ENCODE assay signal across 8 cellular contexts in the genomic region with DNA sequence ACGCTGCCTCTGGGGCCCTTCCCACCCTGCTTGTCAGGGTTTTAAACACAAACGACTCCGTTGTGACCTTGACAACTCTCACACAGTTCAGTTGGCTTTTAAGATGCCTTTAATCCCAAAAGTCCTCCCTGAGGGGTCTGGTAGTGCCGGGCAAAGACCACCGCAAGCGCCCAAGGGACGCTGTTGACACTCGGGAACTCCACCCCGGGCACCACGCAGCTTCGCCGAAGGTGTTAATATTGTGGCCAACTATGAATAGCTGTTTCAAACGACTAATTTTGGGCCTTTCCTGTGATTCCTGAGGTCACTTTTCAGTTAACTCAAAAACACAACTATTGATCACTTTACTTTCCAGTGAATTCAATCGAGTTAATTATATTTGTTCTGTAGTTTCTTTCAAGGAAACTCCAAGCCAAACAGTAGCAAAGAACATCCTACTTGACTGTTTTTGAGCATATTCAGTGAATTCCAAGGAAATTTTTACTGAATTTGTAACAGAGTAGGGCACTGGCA. TPM values are rescaled to one million over a fixed set of nuclear protein-coding genes. Genes with fewer than 3 reads are reported as not detected.
DNase-seq lines count a peak whose midpoint lies in the region; ATAC-seq and TF ChIP-seq lines count a peak whose summit lies in the region.

No MANE protein-coding gene starts in this region.

- H3K27ac Mint-ChIP-seq in activated CD8-positive, alpha-beta memory T cell treated with anti-CD3 and anti-CD28 coated beads, Interleukin-2, amount 10 ng/mL, durations not matched to agents 7 days and 5 days = peak overlapping the region; percentile 86

- intact Hi-C loops in body of pancreas (cut with DNase I) = no loop called here
- intact Hi-C loops in lower leg skin (cut with DNase I; ENCODE audit: low total_unique reads) = no loop called here
- intact Hi-C loops in tibial artery (cut with DNase I; ENCODE audit: low total_unique reads) = no loop called here

- DNase-seq in activated CD8-positive, alpha-beta memory T cell treated with anti-CD3 and anti-CD28 coated beads, Interleukin-2, amount 10 ng/mL, durations not matched to agents 7 days and 5 days = no peak
- no peak for DNase-seq in activated CD8-positive, alpha-beta memory T cell treated with anti-CD3 and anti-CD28 coated beads for 24 hours
- no peak for DNase-seq in body of pancreas
- no peak for DNase-seq in lower leg skin (ENCODE audit: low spot score in 2 of 2)
- DNase-seq in tibial artery = no peak
- DNase-seq in NCI-H226 = no peak
- DNase-seq in midbrain (lab: John Stamatoyannopoulos, UW) = no peak

- 0 to 2% methylated on average over 13 to 14 of the region's 14 CpGs for WGBS in body of pancreas, 2 donors
- 1 to 2% methylated on average over 14 of the region's 14 CpGs for WGBS in lower leg skin, 2 donors

- ATAC-seq in activated CD8-positive, alpha-beta memory T cell treated with anti-CD3 and anti-CD28 coated beads, Interleukin-2, amount 10 ng/mL, durations not matched to agents 7 days and 5 days = no peak
- ATAC-seq in body of pancreas (no peak), HG02588 (IDR thresholded peaks at IDR 0.05; ENCODE audit: unreplicated experiment) (no peak)

- H3K27me3 ChIP-seq in body of pancreas = no peaks in the 10 kb centered on the region
- no peaks in the 10 kb centered on the region for H3K27me3 ChIP-seq in tibial artery

- no peaks in the 10 kb centered on the region for H3K9me3 ChIP-seq in body of pancreas
- no peaks in the 10 kb centered on the region for H3K9me3 ChIP-seq in tibial artery

- peaks cover 26% of the 10 kb centered on the region for H3K4me1 Mint-ChIP-seq in activated CD8-positive, alpha-beta memory T cell treated with anti-CD3 and anti-CD28 coated beads, Interleukin-2, amount 10 ng/mL, durations not matched to agents 7 days and 5 days

- H3K36me3 ChIP-seq in body of pancreas (replicated peaks in 1 of 2; ENCODE audit: insufficient read depth in 1 of 2, low read depth in 2 of 2) (no peaks in the 10 kb centered on the region), tibial artery (peaks cover 0 to 6% (median 0%) of the 10 kb centered on the region in 3 donors)

- H3K27ac ChIP-seq in body of pancreas (peak overlapping the region; percentile 98 to 100 (median 100)), tibial artery (peak overlapping the region; percentile 95 to 100)

- TF ChIP-seq POLR2A in body of pancreas (IDR thresholded peaks at IDR 0.05) (no peak), lower leg skin (IDR thresholded peaks at IDR 0.05) (no peak)

- peak overlapping the region; percentile 88 for H3K4me3 Mint-ChIP-seq in activated CD8-positive, alpha-beta memory T cell treated with anti-CD3 and anti-CD28 coated beads, Interleukin-2, amount 10 ng/mL, durations not matched to agents 7 days and 5 days

- TF ChIP-seq CTCF in body of pancreas (IDR thresholded peaks at IDR 0.05) (no peak), lower leg skin (IDR thresholded peaks at IDR 0.05) (no peak), tibial artery (IDR thresholded peaks at IDR 0.05) (no peak)

- H3K4me1 ChIP-seq in body of pancreas = peaks cover 20% of the 10 kb centered on the region
- H3K4me1 ChIP-seq in tibial artery = peaks cover 0 to 29% (median 12%) of the 10 kb centered on the region in 4 donors

- no peaks in the 10 kb centered on the region for H3K9me3 Mint-ChIP-seq in activated CD8-positive, alpha-beta memory T cell treated with anti-CD3 and anti-CD28 coated beads, Interleukin-2, amount 10 ng/mL, durations not matched to agents 7 days and 5 days (ENCODE audit: low read depth)

- CTCF ChIA-PET in activated CD8-positive, alpha-beta memory T cell treated with anti-CD3 and anti-CD28 coated beads, Interleukin-2, amount 10 ng/mL, durations not matched to agents 7 days and 5 days (lab: Charles Lee) = interaction anchor here (0.7 to 1.8 kb wide), 4 partner anchors 12 to 147 kb away, joined by 4 to 5 read pairs (median 4); a partner anchor contains a TSS

- H3K36me3 Mint-ChIP-seq in activated CD8-positive, alpha-beta memory T cell treated with anti-CD3 and anti-CD28 coated beads, Interleukin-2, amount 10 ng/mL, durations not matched to agents 7 days and 5 days = peaks cover 18% of the 10 kb centered on the region

- H3K27me3 Mint-ChIP-seq in activated CD8-positive, alpha-beta memory T cell treated with anti-CD3 and anti-CD28 coated beads, Interleukin-2, amount 10 ng/mL, durations not matched to agents 7 days and 5 days = peaks cover 5% of the 10 kb centered on the region

- H3K4me3 ChIP-seq in body of pancreas (peak overlapping the region; percentile 27 to 85), lower leg skin (ENCODE audit: low read depth, poor library complexity, severe bottlenecking) (peak overlapping the region; percentile 62), tibial artery (peak overlapping the region; percentile 82 to 86)

RNA-seq across cellular contexts. Expression of a gene that starts 1.0 kb away (rescaled TPM):
- total RNA-seq in activated CD8-positive, alpha-beta memory T cell treated with anti-CD3 and anti-CD28 coated beads, Interleukin-2, amount 10 ng/mL, durations not matched to agents 7 days and 5 days = 10 to 100 TPM; 79.8 to 86.0 TPM
- total RNA-seq in body of pancreas (10 to 100 TPM; 35.9 to 40.5 TPM), lower leg skin (100 to 1,000 TPM in 1 of 4 donors, 10 to 100 TPM in 3; 75.5 to 101 (median 78.0) TPM)

RNA-seq across cellular contexts. Expression of a gene that starts 26.1 kb away (rescaled TPM):
- 10 to 100 TPM; 10.7 to 15.6 TPM for total RNA-seq in activated CD8-positive, alpha-beta memory T cell treated with anti-CD3 and anti-CD28 coated beads, Interleukin-2, amount 10 ng/mL, durations not matched to agents 7 days and 5 days
- total RNA-seq in body of pancreas (10 to 100 TPM; 13.7 to 14.8 TPM), lower leg skin (10 to 100 TPM; 10.5 to 16.9 (median 13.0) TPM)
